ENCODE assay signal across 8 cellular contexts in genomic region chr10:104255244-104255981, GRCh38. TPM values are rescaled to one million over a fixed set of nuclear protein-coding genes. Genes with fewer than 3 reads are reported as not detected.
DNase-seq lines count a peak whose midpoint lies in the region; ATAC-seq and FAIRE-seq lines count a peak whose summit lies in the region.

No MANE protein-coding gene starts in this region.

- no peak overlapping the region for H4K8ac ChIP-seq in neuronal stem cell (ENCODE audit: low read depth, low read length)

- FAIRE-seq in GM19239 (lab: Jason Lieb, UNC) = peak; percentile 75

- peak overlapping the region; percentile 89 to 96 (median 91) for H3K27ac Mint-ChIP-seq in CD4-positive, CD25-positive, alpha-beta regulatory T cell
- H3K27ac Mint-ChIP-seq in activated CD4-positive, alpha-beta memory T cell treated with anti-CD3 and anti-CD28 coated beads for 36 hours = peak overlapping the region; percentile 93

- H3K79me1 ChIP-seq in neuronal stem cell (ENCODE audit: low read depth, low read length) = no peaks in the 10 kb centered on the region

- H3K23ac ChIP-seq in neuronal stem cell (ENCODE audit: low read depth, low read length, poor library complexity) = peak overlapping the region; percentile 68

- H3K9ac ChIP-seq in HUES6 (ENCODE audit: low read length) (peak overlapping the region; percentile 89), neuronal stem cell (ENCODE audit: low read depth, low read length, poor library complexity) (peak overlapping the region; percentile 91)

- peak overlapping the region; percentile 91 for H3K18ac ChIP-seq in neuronal stem cell (ENCODE audit: low read length)

- H3K4me3 Mint-ChIP-seq in CD4-positive, CD25-positive, alpha-beta regulatory T cell = peak overlapping the region; percentile 94 to 96 (median 94)
- peak overlapping the region; percentile 93 for H3K4me3 Mint-ChIP-seq in activated CD4-positive, alpha-beta memory T cell treated with anti-CD3 and anti-CD28 coated beads for 36 hours

- DNase-seq in CD4-positive, CD25-positive, alpha-beta regulatory T cell = peak in 1 of 3 donors; percentile 44
- DNase-seq in GM19239 (ENCODE audit: insufficient read length, low spot score) (no peak), foreskin melanocyte (peak; percentile 86), neuronal stem cell (ENCODE audit: low spot score) (no peak), SHP77 treated with DMSO at 0.1 percent for 48 hours (lab: John Stamatoyannopoulos, UW) (no peak)
- no peak for DNase-seq in activated CD4-positive, alpha-beta memory T cell treated with anti-CD3 and anti-CD28 coated beads for 36 hours
- no peak for DNase-seq in stimulated activated CD4-positive, alpha-beta T cell treated with anti-CD3 and anti-CD28 coated beads, Interleukin-4, amount 100 ng/mL, for 4 hours

- H3K4me3 ChIP-seq in CD4-positive, CD25-positive, alpha-beta regulatory T cell (ENCODE audit: low read depth, low read length) = peak overlapping the region; percentile 98
- H3K4me3 ChIP-seq in HUES6 (ENCODE audit: low read depth, low read length) = peak overlapping the region; percentile 81
- peak overlapping the region; percentile 87 to 92 for H3K4me3 ChIP-seq in neuronal stem cell (ENCODE audit: low read length in 2 of 2)

- no peak overlapping the region for H3K4ac ChIP-seq in neuronal stem cell (ENCODE audit: low read length)

- peaks cover 0 to 2% (median 0%) of the 10 kb centered on the region in 7 donors for H3K9me3 Mint-ChIP-seq in CD4-positive, CD25-positive, alpha-beta regulatory T cell
- H3K9me3 Mint-ChIP-seq in activated CD4-positive, alpha-beta memory T cell treated with anti-CD3 and anti-CD28 coated beads for 36 hours = no peaks in the 10 kb centered on the region

- H3K27me3 Mint-ChIP-seq in CD4-positive, CD25-positive, alpha-beta regulatory T cell = peaks cover 13% of the 10 kb centered on the region
- no peaks in the 10 kb centered on the region for H3K27me3 Mint-ChIP-seq in activated CD4-positive, alpha-beta memory T cell treated with anti-CD3 and anti-CD28 coated beads for 36 hours

- H2AK5ac ChIP-seq in neuronal stem cell (ENCODE audit: low read depth, low read length) = no peak overlapping the region

- POLR2A ChIA-PET in activated CD4-positive, alpha-beta memory T cell treated with anti-CD3 and anti-CD28 coated beads for 36 hours (lab: Charles Lee) = interaction anchor here (1.0 to 6.6 kb wide), 7 partner anchors 10 to 166 kb away, joined by 3 to 71 read pairs (median 3); partner anchors contain the start of genes CFAP43, GSTO2 and SFR1

- H3K27me3 ChIP-seq in CD4-positive, CD25-positive, alpha-beta regulatory T cell (ENCODE audit: control insufficient read depth, insufficient read depth, low read length) = no peaks in the 10 kb centered on the region
- H3K27me3 ChIP-seq in HUES6 (ENCODE audit: control insufficient read depth, insufficient read depth, low read length) = no peaks in the 10 kb centered on the region
- peaks cover 0 to 22% (median 2%) of the 10 kb centered on the region in 3 experiments for H3K27me3 ChIP-seq in neuronal stem cell (ENCODE audit: control insufficient read depth in 3 of 3, insufficient read depth in 3 of 3, low read depth in 1 of 3, low read length in 3 of 3)

- no peaks in the 10 kb centered on the region for H3K9me3 ChIP-seq in CD4-positive, CD25-positive, alpha-beta regulatory T cell (ENCODE audit: control insufficient read depth in 2 of 2, low read length in 2 of 2)
- H3K9me3 ChIP-seq in HUES6 (ENCODE audit: control insufficient read depth, insufficient read depth, low read depth, low read length) (peaks cover 3% of the 10 kb centered on the region; the same call in 1 of the 2 replicates), neuronal stem cell (replicated peaks in 1 of 2; ENCODE audit: control insufficient read depth in 2 of 2, insufficient read depth in 1 of 2, low read depth in 1 of 2, low read length in 2 of 2) (no peaks in the 10 kb centered on the region)

- CTCF ChIA-PET in activated CD4-positive, alpha-beta memory T cell treated with anti-CD3 and anti-CD28 coated beads for 36 hours (lab: Charles Lee) = interaction anchor here (0.6 to 5.8 kb wide), 7 partner anchors 11 to 95 kb away, joined by 3 to 48 read pairs (median 3); no protein-coding TSS in a partner anchor

- peak overlapping the region; percentile 86 for H2AFZ ChIP-seq in neuronal stem cell (ENCODE audit: low read length)

- H2BK12ac ChIP-seq in neuronal stem cell (ENCODE audit: low read length) = no peak overlapping the region

- peaks cover 27% of the 10 kb centered on the region for H3K36me3 Mint-ChIP-seq in CD4-positive, CD25-positive, alpha-beta regulatory T cell
- H3K36me3 Mint-ChIP-seq in activated CD4-positive, alpha-beta memory T cell treated with anti-CD3 and anti-CD28 coated beads for 36 hours = peaks cover 41% of the 10 kb centered on the region

- H3K36me3 ChIP-seq in CD4-positive, CD25-positive, alpha-beta regulatory T cell (ENCODE audit: control insufficient read depth, insufficient read depth, low read length) = peaks cover 24% of the 10 kb centered on the region
- H3K36me3 ChIP-seq in HUES6 (ENCODE audit: control insufficient read depth, insufficient read depth, low read length) (peaks cover 36% of the 10 kb centered on the region), neuronal stem cell (replicated peaks in 1 of 2; ENCODE audit: control insufficient read depth in 2 of 2, insufficient read depth in 2 of 2, low read length in 2 of 2) (peaks cover 2 to 37% of the 10 kb centered on the region in 2 donors)

- H3K4me2 ChIP-seq in neuronal stem cell (ENCODE audit: insufficient read depth, low read length, poor library complexity, severe bottlenecking) = peak overlapping the region; percentile 95

- H4K91ac ChIP-seq in neuronal stem cell (ENCODE audit: low read depth, low read length, poor library complexity) = no peak overlapping the region

- peaks cover 43% of the 10 kb centered on the region for H3K4me1 ChIP-seq in CD4-positive, CD25-positive, alpha-beta regulatory T cell (ENCODE audit: control insufficient read depth, insufficient read depth, low read length, poor library complexity, severe bottlenecking)
- H3K4me1 ChIP-seq in HUES6 (ENCODE audit: control insufficient read depth, insufficient read depth, low read length) = peaks cover 60% of the 10 kb centered on the region
- peaks cover 2 to 17% of the 10 kb centered on the region in 2 donors for H3K4me1 ChIP-seq in neuronal stem cell (ENCODE audit: control insufficient read depth in 2 of 2, insufficient read depth in 1 of 2, low read depth in 1 of 2, low read length in 2 of 2)

- H3K14ac ChIP-seq in neuronal stem cell (ENCODE audit: low read length) = peak overlapping the region; percentile 25

- peak overlapping the region; percentile 79 for H3K27ac ChIP-seq in CD4-positive, CD25-positive, alpha-beta regulatory T cell (ENCODE audit: insufficient read depth, low read length, poor library complexity, severe bottlenecking)
- H3K27ac ChIP-seq in HUES6 (ENCODE audit: low read depth, low read length) = peak overlapping the region; percentile 93; the same call in 1 of the 2 replicates
- H3K27ac ChIP-seq in neuronal stem cell (replicated peaks; ENCODE audit: low read length) = no peak overlapping the region

- WGBS in neuronal stem cell (ENCODE audit: extremely low coverage in 2 of 2, insufficient read length in 2 of 2, insufficient replicate concordance in 1 of 2), 2 donors = no CpG with 5 or more reads among the region's 17 CpGs

- no peak overlapping the region for H2BK15ac ChIP-seq in neuronal stem cell (ENCODE audit: low read length)

- peaks cover 30 to 61% (median 52%) of the 10 kb centered on the region in 4 donors for H3K4me1 Mint-ChIP-seq in CD4-positive, CD25-positive, alpha-beta regulatory T cell
- peaks cover 57% of the 10 kb centered on the region for H3K4me1 Mint-ChIP-seq in activated CD4-positive, alpha-beta memory T cell treated with anti-CD3 and anti-CD28 coated beads for 36 hours (ENCODE audit: low read depth)

- intact Hi-C loops in activated CD4-positive, alpha-beta memory T cell treated with anti-CD3 and anti-CD28 coated beads for 36 hours (cut with micrococcal nuclease) = loop anchor here (1.0 to 2.0 kb wide), 3 partner anchors 8 to 23 kb away; partner anchors contain the start of gene CFAP43

- peak overlapping the region; percentile 66 for H2BK120ac ChIP-seq in neuronal stem cell (ENCODE audit: low read depth, low read length)

- ATAC-seq in CD4-positive, CD25-positive, alpha-beta regulatory T cell (ENCODE audit: low read depth in 2 of 2) = peak; percentile 20 to 31

- no peak overlapping the region for H2BK5ac ChIP-seq in neuronal stem cell (ENCODE audit: low read length)

RNA-seq across cellular contexts. Expression of gene GSTO1, which starts 0.7 kb away (rescaled TPM):
- 39.9 TPM for total RNA-seq in CD4-positive, CD25-positive, alpha-beta regulatory T cell
- 100 to 1,000 TPM; 176 to 199 (median 184) TPM for polyA plus RNA-seq in CD4-positive, CD25-positive, alpha-beta regulatory T cell
- 100 to 1,000 TPM; 215 to 225 TPM for total RNA-seq in activated CD4-positive, alpha-beta memory T cell treated with anti-CD3 and anti-CD28 coated beads for 36 hours
- 22.2 TPM for polyA plus RNA-seq in neuronal stem cell (2013, experiment 1 of 2)
- polyA plus RNA-seq in neuronal stem cell (2013, experiment 2 of 2) = 20.9 TPM

RNA-seq across cellular contexts. Expression of gene GSTO2, which starts 13.6 kb away (rescaled TPM):
- 1.7 TPM for total RNA-seq in CD4-positive, CD25-positive, alpha-beta regulatory T cell
- 1 to 10 TPM in 2 of 4 donors, under 1 TPM in 2; 0.35 to 3.6 (median 1.1) TPM for polyA plus RNA-seq in CD4-positive, CD25-positive, alpha-beta regulatory T cell
- 1 to 10 TPM; 2.3 to 2.6 TPM for total RNA-seq in activated CD4-positive, alpha-beta memory T cell treated with anti-CD3 and anti-CD28 coated beads for 36 hours
- polyA plus RNA-seq in neuronal stem cell (2013, experiment 1 of 2) = 6.1 TPM
- 5.6 TPM for polyA plus RNA-seq in neuronal stem cell (2013, experiment 2 of 2)

RNA-seq across cellular contexts. Expression of gene CFAP43, which starts 23.2 kb away (rescaled TPM):
- total RNA-seq in CD4-positive, CD25-positive, alpha-beta regulatory T cell = not detected
- polyA plus RNA-seq in CD4-positive, CD25-positive, alpha-beta regulatory T cell = not detected
- total RNA-seq in activated CD4-positive, alpha-beta memory T cell treated with anti-CD3 and anti-CD28 coated beads for 36 hours = under 1 TPM; 0.19 to 0.22 TPM
- 2.2 TPM for polyA plus RNA-seq in neuronal stem cell (2013, experiment 1 of 2)
- polyA plus RNA-seq in neuronal stem cell (2013, experiment 2 of 2) = 1.7 TPM
